ENCODE assay signal across 10 cellular contexts in genomic region chr3:14803101-14803980, GRCh38. TPM values are rescaled to one million over a fixed set of nuclear protein-coding genes. Genes with fewer than 3 reads are reported as not detected.
A peak's percentile ranks its signal among the peaks of the same experiment; 100 is the strongest.
DNase-seq lines count a peak whose midpoint lies in the region; ATAC-seq lines count a peak whose summit lies in the region.
"Had no signal": no experiment of that assay in that cellular context is flagged by ENCODE, and none has a peak within 500 bp of the region (broad histone marks: within the 10 kb centered on the region; RNA-seq: fewer than 3 reads in every experiment).

No MANE protein-coding gene starts in this region.

- no peaks in the 10 kb centered on the region for H3K9me3 ChIP-seq in SJCRH30 (replicated peaks)

- intact Hi-C loops in Right ventricle myocardium superior (cut with DNase I) = no loop called here

- H3K4me3 ChIP-seq in SJCRH30 = no peak overlapping the region

- DNase-seq in ELR (ENCODE audit: low read depth) (peak; percentile 31), SJCRH30 (peak; percentile 32 to 41), Right ventricle myocardium superior (no peak), renal cortical epithelial cell (ENCODE audit: low read depth) (peak; percentile 76), NCI-H345 (lab: John Stamatoyannopoulos, UW) (no peak)
- DNase-seq: NCI-H1417 treated with DMSO at 0.1 percent for 48 hours; stimulated activated naive B cell treated with anti-CD40 and anti-IgM and Interleukin-4, amounts not matched to agents 10 μg/mL and 1 μg/mL and 100 μg/mL, for 72 hours had no signal

- H3K36me3 ChIP-seq in SJCRH30 = no peaks in the 10 kb centered on the region

- peak; percentile 59 for ATAC-seq in Right ventricle myocardium superior (ENCODE audit: poor library complexity)
- no peak for ATAC-seq in GM18502 (IDR thresholded peaks at IDR 0.05; ENCODE audit: poor library complexity, unreplicated experiment)
- ATAC-seq in HG02763 (IDR thresholded peaks at IDR 0.05; ENCODE audit: unreplicated experiment) = no peak
- no peak for ATAC-seq in GM18519 (IDR thresholded peaks at IDR 0.05; ENCODE audit: low FRiP score, unreplicated experiment)
- ATAC-seq: stimulated activated naive B cell treated with anti-CD40 and anti-IgM and Interleukin-4, amounts not matched to agents 10 μg/mL and 1 μg/mL and 100 μg/mL, for 72 hours had no signal

- peaks cover 4% of the 10 kb centered on the region; the same call in 1 of the 2 replicates for H3K27me3 ChIP-seq in SJCRH30

- H3K4me1 ChIP-seq in SJCRH30 = no peaks in the 10 kb centered on the region

- H3K27ac ChIP-seq in SJCRH30 = no peak overlapping the region

RNA-seq across cellular contexts. Expression of gene FGD5, which starts 15.4 kb away (rescaled TPM):
- total RNA-seq in SJCRH30 (2014; rRNA removed; shearing (Covaris generic)) = not detected in 2 replicates
- total RNA-seq in Right ventricle myocardium superior (15.2 TPM), renal cortical epithelial cell (0.30 and 3.3 TPM in 2 replicates)

Comparison
In these comparisons a context has a peak if more than half of its experiments do, and no peak if none do; other contexts are left out.
1. DNase-seq: peak in ELR (single experiment), SJCRH30 (2 of 2) and renal cortical epithelial cell (single experiment); none in Right ventricle myocardium superior (single experiment) and NCI-H345 (single experiment).